12 cellular contexts compared by ENCODE assay signal in genomic region chr15:52095597-52096262, GRCh38. TPM values are rescaled to one million over a fixed set of nuclear protein-coding genes. Genes with fewer than 3 reads are reported as not detected.
DNase-seq lines count a peak whose midpoint lies in the region; ATAC-seq and TF ChIP-seq lines count a peak whose summit lies in the region.
"Had no signal": no experiment of that assay in that cellular context is flagged by ENCODE, and none has a peak within 500 bp of the region (broad histone marks: within the 10 kb centered on the region; RNA-seq: fewer than 3 reads in every experiment).

No MANE protein-coding gene starts in this region.

- no peaks in the 10 kb centered on the region for H3K36me3 ChIP-seq in vagina
- H3K36me3 ChIP-seq in heart right ventricle, result no peaks in the 10 kb centered on the region

- H3K27ac ChIP-seq in vagina, result peak overlapping the region; percentile 71
- no peak overlapping the region for H3K27ac ChIP-seq in heart right ventricle
- H3K27ac ChIP-seq: parathyroid adenoma had no signal

- TF ChIP-seq POLR2A in vagina (IDR thresholded peaks at IDR 0.05), result no peak

- TF ChIP-seq CTCF in vagina (IDR thresholded peaks at IDR 0.05) (no peak), heart right ventricle (IDR thresholded peaks at IDR 0.05) (no peak)

- 69 to 81% methylated on average over 4 of the region's 4 CpGs for WGBS in heart right ventricle, 2 donors

- H3K4me1 ChIP-seq in vagina, result peaks cover 36% of the 10 kb centered on the region
- peaks cover 0 to 43% (median 13%) of the 10 kb centered on the region in 9 donors for H3K4me1 ChIP-seq in heart right ventricle
- H3K4me1 ChIP-seq: parathyroid adenoma had no signal

- no peaks in the 10 kb centered on the region for H3K9me3 ChIP-seq in vagina
- peaks cover 0 to 5% (median under 1%) of the 10 kb centered on the region in 11 donors for H3K9me3 ChIP-seq in heart right ventricle

- no peaks in the 10 kb centered on the region for H3K27me3 ChIP-seq in vagina
- no peaks in the 10 kb centered on the region for H3K27me3 ChIP-seq in heart right ventricle

- ATAC-seq in GM21447 (IDR thresholded peaks at IDR 0.05; ENCODE audit: unreplicated experiment) (no peak), HG02840 (IDR thresholded peaks at IDR 0.05; ENCODE audit: low FRiP score, unreplicated experiment) (no peak), heart right ventricle (no peak)

- DNase-seq in M059J (ENCODE audit: low read depth) (peak; percentile 91), astrocyte of the hippocampus (ENCODE audit: low read depth, low spot score) (peak; percentile 45), iris pigment epithelial cell (ENCODE audit: low read depth) (peak; percentile 96), vagina (ENCODE audit: extremely low spot score in 2 of 2) (no peak), heart right ventricle (no peak)
- DNase-seq: cortex of kidney, KBM-7, NCI-H524, T-helper 2 cell had no signal

- intact Hi-C loops in vagina (cut with DNase I) (no loop called here), heart right ventricle (cut with DNase I) (no loop called here)

- no peak overlapping the region for H3K4me3 ChIP-seq in vagina
- no peak overlapping the region for H3K4me3 ChIP-seq in heart right ventricle

RNA-seq across cellular contexts. Expression of gene BCL2L10, which starts 16.8 kb away (rescaled TPM):
- not detected in 2 replicates for total RNA-seq in M059J (2014; rRNA removed; shearing (Covaris generic))
- total RNA-seq in vagina (4.7 TPM), heart right ventricle (not detected)
- polyA plus RNA-seq in heart right ventricle, result under 1 TPM in 1 of 2 donors, not detected in 1; 0.04 TPM

Comparison
In these comparisons a context has a peak if more than half of its experiments do, and no peak if none do; other contexts are left out.
1. DNase-seq: peak in M059J (single experiment), astrocyte of the hippocampus (single experiment) and iris pigment epithelial cell (single experiment); none in vagina (0 of 2) and heart right ventricle (0 of 2).